In genomic region chr16:86740817-86741799, GRCh38 we compare ENCODE assay signal across 9 cellular contexts.
DNase-seq lines count a peak whose midpoint lies in the region; ATAC-seq and TF ChIP-seq lines count a peak whose summit lies in the region.
"Had no signal": no experiment of that assay in that cellular context is flagged by ENCODE, and none has a peak within 500 bp of the region (broad histone marks: within the 10 kb centered on the region; RNA-seq: fewer than 3 reads in every experiment).

No MANE protein-coding gene starts in this region.

- H3K9ac ChIP-seq in SK-N-SH: peak overlapping the region; percentile 73

- POLR2A ChIA-PET in SK-N-SH (lab: Yijun Ruan, JAX): no interaction called here

- peak overlapping the region; percentile 84 for H3K4me2 ChIP-seq in SK-N-SH

- peak overlapping the region; percentile 75 for H3K4me3 Mint-ChIP-seq in osteocyte (ENCODE audit: unreplicated experiment)
- H3K4me3 Mint-ChIP-seq: stimulated activated naive CD8-positive, alpha-beta T cell treated with anti-CD3 and anti-CD28 coated beads, Interleukin-15, Interleukin-2, amounts not matched to agents 100 ng/mL and 50 ng/mL, for 24 hours had no signal

- no peak for TF ChIP-seq CTCF in SK-N-SH (IDR thresholded peaks at IDR 0.05)
- no peak for TF ChIP-seq CTCF in osteocyte (IDR thresholded peaks at IDR 0.05)

- peak overlapping the region; percentile 60; the same call in 1 of the 2 replicates for H2AFZ ChIP-seq in SK-N-SH (ENCODE audit: low read depth)

- CTCF ChIA-PET in SK-N-SH (lab: Yijun Ruan, JAX): interaction anchor here (0.8 kb wide), 1 partner anchor 20 kb away, joined by 4 read pairs; no protein-coding TSS in a partner anchor

- H3K27ac ChIP-seq in SK-N-SH (ENCODE audit: low read depth in 2 of 2, low read length in 1 of 2): peak overlapping the region; percentile 39 to 93; a peak in 3 of 4 replicates

- TF ChIP-seq RAD21 in SK-N-SH (IDR thresholded peaks at IDR 0.05; ENCODE audit: low read length): no peak

- peaks cover 35% of the 10 kb centered on the region for H3K4me1 Mint-ChIP-seq in osteocyte (ENCODE audit: unreplicated experiment)

- no peaks in the 10 kb centered on the region for H3K9me3 Mint-ChIP-seq in osteocyte (ENCODE audit: unreplicated experiment)
- H3K9me3 Mint-ChIP-seq: stimulated activated naive CD8-positive, alpha-beta T cell treated with anti-CD3 and anti-CD28 coated beads, Interleukin-15, Interleukin-2, amounts not matched to agents 100 ng/mL and 50 ng/mL, for 24 hours had no signal

- no peaks in the 10 kb centered on the region for H3K79me2 ChIP-seq in SK-N-SH (ENCODE audit: insufficient read depth)

- H3K27ac Mint-ChIP-seq in osteocyte (ENCODE audit: unreplicated experiment): peak overlapping the region; percentile 98
- H3K27ac Mint-ChIP-seq: stimulated activated naive CD8-positive, alpha-beta T cell treated with anti-CD3 and anti-CD28 coated beads, Interleukin-15, Interleukin-2, amounts not matched to agents 100 ng/mL and 50 ng/mL, for 24 hours had no signal

- no peaks in the 10 kb centered on the region for H3K9me2 ChIP-seq in SK-N-SH

- no peaks in the 10 kb centered on the region for H3K27me3 Mint-ChIP-seq in osteocyte (ENCODE audit: unreplicated experiment)

- peak overlapping the region; percentile 36 to 60 for H3K4me3 ChIP-seq in SK-N-SH (ENCODE audit: low read depth in 2 of 2, low read length in 1 of 2)

- no peaks in the 10 kb centered on the region for H3K36me3 ChIP-seq in SK-N-SH (replicated peaks in 1 of 2; ENCODE audit: control insufficient read depth in 1 of 2, insufficient read depth in 2 of 2, low read length in 1 of 2)

- peak in 1 of 2 experiments; percentile 37; a peak in 1 of 4 replicates for TF ChIP-seq EP300 in SK-N-SH (IDR thresholded peaks at IDR 0.05; ENCODE audit: borderline replicate concordance in 1 of 2, low read depth in 1 of 2, low read length in 1 of 2)

- H3K27me3 ChIP-seq in SK-N-SH (ENCODE audit: insufficient read depth): no peaks in the 10 kb centered on the region

- H3K36me3 Mint-ChIP-seq in osteocyte (ENCODE audit: unreplicated experiment): no peaks in the 10 kb centered on the region

- H3K4me1 ChIP-seq in SK-N-SH (ENCODE audit: control insufficient read depth in 1 of 2, insufficient read depth in 2 of 2, low read depth in 1 of 2, low read length in 1 of 2): peaks cover 0 to 10% of the 10 kb centered on the region in 2 experiments; a peak in 2 of 4 replicates

- 18% methylated on average over 27 of the region's 37 CpGs for WGBS in SK-N-SH (ENCODE audit: low lambda C conversion rate)

- ATAC-seq in HG02610 (IDR thresholded peaks at IDR 0.05; ENCODE audit: unreplicated experiment): no peak

- H3K9me3 ChIP-seq in SK-N-SH: no peaks in the 10 kb centered on the region

- H3F3A ChIP-seq in SK-N-SH (replicated peaks; ENCODE audit: insufficient read depth): peaks cover 24% of the 10 kb centered on the region

- no peaks in the 10 kb centered on the region for H4K20me1 ChIP-seq in SK-N-SH (ENCODE audit: insufficient read depth)

- peak; percentile 85 for DNase-seq in ELF-1 (ENCODE audit: low read depth, low spot score)
- no peak for DNase-seq in SK-N-SH
- DNase-seq in fibroblast of peridontal ligament (ENCODE audit: extremely low read depth): peak; percentile 86
- peak; percentile 87 for DNase-seq in osteocyte (ENCODE audit: extremely low spot score, unreplicated experiment)
- no peak for DNase-seq in cortex of kidney (lab: John Stamatoyannopoulos, UW)
- DNase-seq in GDM1 (lab: John Stamatoyannopoulos, UW): no peak
- DNase-seq in NCI-H82 (lab: John Stamatoyannopoulos, UW): no peak

TF ChIP-seq in SK-N-SH, 30 proteins besides CTCF, POLR2A, EP300 and RAD21:
- TF ChIP-seq, protein P1, sequence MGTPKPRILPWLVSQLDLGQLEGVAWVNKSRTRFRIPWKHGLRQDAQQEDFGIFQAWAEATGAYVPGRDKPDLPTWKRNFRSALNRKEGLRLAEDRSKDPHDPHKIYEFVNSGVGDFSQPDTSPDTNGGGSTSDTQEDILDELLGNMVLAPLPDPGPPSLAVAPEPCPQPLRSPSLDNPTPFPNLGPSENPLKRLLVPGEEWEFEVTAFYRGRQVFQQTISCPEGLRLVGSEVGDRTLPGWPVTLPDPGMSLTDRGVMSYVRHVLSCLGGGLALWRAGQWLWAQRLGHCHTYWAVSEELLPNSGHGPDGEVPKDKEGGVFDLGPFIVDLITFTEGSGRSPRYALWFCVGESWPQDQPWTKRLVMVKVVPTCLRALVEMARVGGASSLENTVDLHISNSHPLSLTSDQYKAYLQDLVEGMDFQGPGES (IDR thresholded peaks at IDR 0.05; ENCODE audit: low read depth, low read length): no peak
- TF ChIP-seq USF2 (IDR thresholded peaks at IDR 0.05; ENCODE audit: borderline replicate concordance, low read depth, low read length): no peak
- TF ChIP-seq MAX (IDR thresholded peaks at IDR 0.05; ENCODE audit: low read depth): peak; percentile 59
- no peak for TF ChIP-seq FOSL2 (IDR thresholded peaks at IDR 0.05; ENCODE audit: borderline replicate concordance, low read depth)
- no peak for TF ChIP-seq JUND (IDR thresholded peaks at IDR 0.05)
- no peak for TF ChIP-seq REST (IDR thresholded peaks at IDR 0.05; ENCODE audit: low read depth, low read length)
- TF ChIP-seq FOXM1 (IDR thresholded peaks at IDR 0.05; ENCODE audit: low read depth): no peak
- TF ChIP-seq SMC3 (IDR thresholded peaks at IDR 0.05; ENCODE audit: low read depth, low read length): no peak
- no peak for TF ChIP-seq GATA2 (CRISPR knock-in tag; IDR thresholded peaks at IDR 0.05)
- no peak for TF ChIP-seq RCOR1 (IDR thresholded peaks at IDR 0.05; ENCODE audit: low read length)
- no peak; the same call in none of the 2 replicates for TF ChIP-seq POLR2AphosphoS5 (IDR thresholded peaks at IDR 0.05; ENCODE audit: low read depth, low read length)
- TF ChIP-seq CHD2 (IDR thresholded peaks at IDR 0.05; ENCODE audit: low read length, partially characterized antibody): no peak
- no peak for TF ChIP-seq EZH2phosphoT487 (IDR thresholded peaks at IDR 0.05; ENCODE audit: borderline replicate concordance, low read depth)
- no peak for TF ChIP-seq SIN3A (IDR thresholded peaks at IDR 0.05; ENCODE audit: borderline replicate concordance, low read depth, low read length)
- no peak for TF ChIP-seq ELF1 (IDR thresholded peaks at IDR 0.05)
- peak; percentile 33; the same call in 1 of the 2 replicates for TF ChIP-seq TCF12 (IDR thresholded peaks at IDR 0.05)
- TF ChIP-seq, protein P2, sequence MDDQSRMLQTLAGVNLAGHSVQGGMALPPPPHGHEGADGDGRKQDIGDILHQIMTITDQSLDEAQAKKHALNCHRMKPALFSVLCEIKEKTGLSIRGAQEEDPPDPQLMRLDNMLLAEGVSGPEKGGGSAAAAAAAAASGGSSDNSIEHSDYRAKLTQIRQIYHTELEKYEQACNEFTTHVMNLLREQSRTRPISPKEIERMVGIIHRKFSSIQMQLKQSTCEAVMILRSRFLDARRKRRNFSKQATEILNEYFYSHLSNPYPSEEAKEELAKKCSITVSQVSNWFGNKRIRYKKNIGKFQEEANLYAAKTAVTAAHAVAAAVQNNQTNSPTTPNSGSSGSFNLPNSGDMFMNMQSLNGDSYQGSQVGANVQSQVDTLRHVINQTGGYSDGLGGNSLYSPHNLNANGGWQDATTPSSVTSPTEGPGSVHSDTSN (IDR thresholded peaks at IDR 0.05): peak; percentile 6; the same call in 1 of the 2 replicates
- no peak for TF ChIP-seq TAF1 (IDR thresholded peaks at IDR 0.05; ENCODE audit: borderline replicate concordance, low read depth, low read length)
- TF ChIP-seq RXRA (IDR thresholded peaks at IDR 0.05; ENCODE audit: borderline replicate concordance, low read depth): no peak
- peak; percentile 30; the same call in 1 of the 2 replicates for TF ChIP-seq MEF2A (IDR thresholded peaks at IDR 0.05; ENCODE audit: borderline replicate concordance, low read depth)
- peak; percentile 70 for TF ChIP-seq GABPA (IDR thresholded peaks at IDR 0.05; ENCODE audit: low read depth)

Comparison
In these comparisons a context has a peak if more than half of its experiments do, and no peak if none do; other contexts are left out.
1. DNase-seq: peak in ELF-1 (single experiment), fibroblast of peridontal ligament (single experiment) and osteocyte (single experiment); none in SK-N-SH (single experiment), cortex of kidney (single experiment), GDM1 (single experiment) and NCI-H82 (single experiment).